In the genomic region with DNA sequence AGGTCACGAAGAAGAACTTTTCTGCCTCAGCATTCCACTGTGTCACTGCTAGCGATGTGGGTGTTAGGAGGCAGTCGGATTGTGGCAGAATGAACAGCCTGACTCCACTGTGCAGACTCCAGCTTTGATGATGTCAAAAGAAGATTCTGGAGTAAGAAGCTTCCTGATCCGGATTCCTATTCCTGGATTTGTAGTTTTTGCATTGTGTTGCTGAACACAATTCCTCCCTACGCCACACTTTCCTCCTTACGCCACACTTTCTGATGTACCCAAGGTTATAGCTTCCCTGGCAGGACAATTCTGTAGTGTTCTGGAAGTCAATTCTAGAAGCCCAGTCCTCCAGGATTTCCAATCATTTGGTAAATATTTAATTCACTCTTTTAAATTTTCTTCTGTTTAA, we compare ENCODE assay signal across 24 cellular contexts.
"Had no signal": no experiment of that assay in that cellular context is flagged by ENCODE, and none has a peak within 500 bp of the region (broad histone marks: within the 10 kb centered on the region; RNA-seq: fewer than 3 reads in every experiment).

No MANE protein-coding gene starts in this region.

- H3K36me3 Mint-ChIP-seq: IgD-negative memory B cell had no signal

- H3K4me2 ChIP-seq: KMS-11 had no signal

- ATAC-seq: HepG2, K562, PC-3, Right ventricle myocardium inferior, SK-N-SH treated with all-trans-retinoic acid at 6 μM for 48 hours had no signal

- H3K9me3 ChIP-seq: Peyer's patch, SJCRH30 had no signal

- H3K4me1 ChIP-seq: Peyer's patch, SJCRH30 had no signal

- H3K27ac ChIP-seq: KMS-11, Peyer's patch, SJCRH30 had no signal

- H3K36me3 ChIP-seq: Peyer's patch, SJCRH30 had no signal

- DNase-seq: Kasumi-1, MM.1S, NCI-H1092 treated with DMSO at 0.1 percent for 48 hours, NCI-H1436, NCI-H187, NCI-H2029, NCI-H2081 treated with DMSO at 0.1 percent for 48 hours, NCI-H2171, NCI-H226, NCI-H446, NCI-H510A, NCI-H524 treated with DMSO at 0.1 percent for 48 hours, NCI-H69, NCI-H774, PC-3, Peyer's patch, SHP77 treated with DMSO at 0.1 percent for 48 hours, SJCRH30 had no signal

- H3K9ac ChIP-seq: KMS-11 had no signal

- H3K4me3 Mint-ChIP-seq: IgD-negative memory B cell had no signal

- H3K4me3 ChIP-seq: K562, Peyer's patch, SJCRH30 had no signal

- H3K27ac Mint-ChIP-seq: IgD-negative memory B cell had no signal

- H3K27me3 ChIP-seq: Peyer's patch, SJCRH30 had no signal

- H3K27me3 Mint-ChIP-seq: IgD-negative memory B cell had no signal
